1 cellular context compared by ENCODE assay signal in genomic region chr12:56189918-56190694, GRCh38.
TF ChIP-seq lines count a peak whose summit lies in the region.

No MANE protein-coding gene starts in this region.

TF ChIP-seq in GM12878, 131 proteins besides CTCF, POLR2A, EP300 and RAD21 (continues in another document):
- TF ChIP-seq GABPA (IDR thresholded peaks at IDR 0.05; ENCODE audit: low read depth) (peak; percentile 71; the same call in 1 of the 2 replicates), PAX5 (IDR thresholded peaks at IDR 0.05; ENCODE audit: borderline replicate concordance, low read depth, low read length) (no peak), TCF7 (IDR thresholded peaks at IDR 0.05; ENCODE audit: borderline replicate concordance) (peak; percentile 56; the same call in 1 of the 2 replicates), BCL11A (IDR thresholded peaks at IDR 0.05; ENCODE audit: low read depth, low read length) (0 out of 2 replicates have a peak, but pooled peaks have one; percentile 9), LARP7 (IDR thresholded peaks at IDR 0.05) (peak; percentile 53; the same call in 1 of the 2 replicates), SUZ12 (IDR thresholded peaks at IDR 0.05; ENCODE audit: unreplicated experiment) (no peak), YBX1 (IDR thresholded peaks at IDR 0.05) (no peak), PAX8 (IDR thresholded peaks at IDR 0.05) (no peak), NR2C1 (IDR thresholded peaks at IDR 0.05) (no peak), RFX5 (IDR thresholded peaks at IDR 0.05; ENCODE audit: low read depth, low read length) (no peak), NBN (IDR thresholded peaks at IDR 0.05) (peak; percentile 80), HCFC1 (IDR thresholded peaks at IDR 0.05; ENCODE audit: low read length) (peak; percentile 16; the same call in 1 of the 2 replicates), POU2F2 (IDR thresholded peaks at IDR 0.05; ENCODE audit: borderline replicate concordance, low read depth, low read length) (peak; percentile 49; the same call in 1 of the 3 replicates), SMC3 (IDR thresholded peaks at IDR 0.05; ENCODE audit: borderline replicate concordance, low read length) (no peak), E2F4 (IDR thresholded peaks at IDR 0.05; ENCODE audit: low read depth, low read length) (no peak), CBX5 (IDR thresholded peaks at IDR 0.05; ENCODE audit: low read depth) (0 out of 2 replicates have a peak, but pooled peaks have one; percentile 14), KAT2A (conservative IDR thresholded peaks at IDR 0.05; ENCODE audit: control insufficient read depth, low read depth, low read length) (no peak), NRF1 (conservative IDR thresholded peaks at IDR 0.05; ENCODE audit: low read depth, low read length) (no peak), RCOR1 (conservative IDR thresholded peaks at IDR 0.05; ENCODE audit: low read depth, low read length) (no peak), ZZZ3 (IDR thresholded peaks at IDR 0.05; ENCODE audit: control insufficient read depth, insufficient read length, low read depth) (no peak), CBX3 (IDR thresholded peaks at IDR 0.05; ENCODE audit: borderline replicate concordance, low read depth) (no peak), RBBP5 (conservative IDR thresholded peaks at IDR 0.05) (no peak), CBFB (IDR thresholded peaks at IDR 0.05; ENCODE audit: low read depth) (peak; percentile 91), HDAC2 (IDR thresholded peaks at IDR 0.05) (no peak), DPF2 (IDR thresholded peaks at IDR 0.05) (no peak), SUPT20H (IDR thresholded peaks at IDR 0.05; ENCODE audit: borderline replicate concordance, control insufficient read depth, low read depth, low read length) (no peak), PKNOX1 (IDR thresholded peaks at IDR 0.05) (no peak), ZNF24 (IDR thresholded peaks at IDR 0.05) (peak; percentile 94), ZBTB33 (IDR thresholded peaks at IDR 0.05) (no peak), JUNB (IDR thresholded peaks at IDR 0.05) (no peak), POLR2AphosphoS2 (IDR thresholded peaks at IDR 0.05; ENCODE audit: low read depth, low read length) (no peak), MTA3 (IDR thresholded peaks at IDR 0.05; ENCODE audit: borderline replicate concordance, low read length) (no peak), FOXM1 (IDR thresholded peaks at IDR 0.05; ENCODE audit: low read depth, low read length) (no peak), HDGF (IDR thresholded peaks at IDR 0.05) (peak; percentile 13; the same call in 1 of the 2 replicates), KDM1A (IDR thresholded peaks at IDR 0.05; ENCODE audit: borderline replicate concordance) (no peak), NFYA (IDR thresholded peaks at IDR 0.05; ENCODE audit: borderline replicate concordance, low read depth, low read length) (no peak), NR2F1 (conservative IDR thresholded peaks at IDR 0.05) (no peak), RAD51 (IDR thresholded peaks at IDR 0.05) (no peak), BMI1 (IDR thresholded peaks at IDR 0.05; ENCODE audit: borderline replicate concordance) (no peak), ZNF217 (IDR thresholded peaks at IDR 0.05) (0 out of 2 replicates have a peak, but pooled peaks have one; percentile 57), ETV6 (conservative IDR thresholded peaks at IDR 0.05 in 1 of 2, IDR thresholded peaks at IDR 0.05 in 1 of 2; ENCODE audit: borderline replicate concordance in 1 of 2, low read depth in 1 of 2) (no peak), ZNF622 (IDR thresholded peaks at IDR 0.05) (no peak), STAT1 (conservative IDR thresholded peaks at IDR 0.05) (no peak), KLF5 (IDR thresholded peaks at IDR 0.05; ENCODE audit: partially characterized antibody) (no peak), MEF2B (IDR thresholded peaks at IDR 0.05; ENCODE audit: partially characterized antibody, poor library complexity, severe bottlenecking) (no peak), TBL1XR1 (IDR thresholded peaks at IDR 0.05; ENCODE audit: low read depth, low read length) (peak; percentile 72; the same call in 1 of the 2 replicates), TCF3 (IDR thresholded peaks at IDR 0.05; ENCODE audit: borderline replicate concordance, insufficient read depth, low read depth, low read length) (0 out of 2 replicates have a peak, but pooled peaks have one; percentile 18), YY1 (IDR thresholded peaks at IDR 0.05; ENCODE audit: low read depth, low read length) (0 out of 2 replicates have a peak, but pooled peaks have one; percentile 39), POLR2AphosphoS5 (IDR thresholded peaks at IDR 0.05; ENCODE audit: low read length) (peak; percentile 60; the same call in 1 of the 2 replicates), RB1 (IDR thresholded peaks at IDR 0.05; ENCODE audit: borderline replicate concordance) (peak; percentile 91; the same call in 1 of the 2 replicates), IRF4 (IDR thresholded peaks at IDR 0.05; ENCODE audit: low read depth, low read length) (peak; percentile 37; the same call in 1 of the 2 replicates), SMAD1 (IDR thresholded peaks at IDR 0.05; ENCODE audit: low read depth, partially characterized antibody) (no peak), SRF (IDR thresholded peaks at IDR 0.05; ENCODE audit: low read depth in 2 of 2, low read length in 2 of 2) (no peak)
- TF ChIP-seq, protein P1, sequence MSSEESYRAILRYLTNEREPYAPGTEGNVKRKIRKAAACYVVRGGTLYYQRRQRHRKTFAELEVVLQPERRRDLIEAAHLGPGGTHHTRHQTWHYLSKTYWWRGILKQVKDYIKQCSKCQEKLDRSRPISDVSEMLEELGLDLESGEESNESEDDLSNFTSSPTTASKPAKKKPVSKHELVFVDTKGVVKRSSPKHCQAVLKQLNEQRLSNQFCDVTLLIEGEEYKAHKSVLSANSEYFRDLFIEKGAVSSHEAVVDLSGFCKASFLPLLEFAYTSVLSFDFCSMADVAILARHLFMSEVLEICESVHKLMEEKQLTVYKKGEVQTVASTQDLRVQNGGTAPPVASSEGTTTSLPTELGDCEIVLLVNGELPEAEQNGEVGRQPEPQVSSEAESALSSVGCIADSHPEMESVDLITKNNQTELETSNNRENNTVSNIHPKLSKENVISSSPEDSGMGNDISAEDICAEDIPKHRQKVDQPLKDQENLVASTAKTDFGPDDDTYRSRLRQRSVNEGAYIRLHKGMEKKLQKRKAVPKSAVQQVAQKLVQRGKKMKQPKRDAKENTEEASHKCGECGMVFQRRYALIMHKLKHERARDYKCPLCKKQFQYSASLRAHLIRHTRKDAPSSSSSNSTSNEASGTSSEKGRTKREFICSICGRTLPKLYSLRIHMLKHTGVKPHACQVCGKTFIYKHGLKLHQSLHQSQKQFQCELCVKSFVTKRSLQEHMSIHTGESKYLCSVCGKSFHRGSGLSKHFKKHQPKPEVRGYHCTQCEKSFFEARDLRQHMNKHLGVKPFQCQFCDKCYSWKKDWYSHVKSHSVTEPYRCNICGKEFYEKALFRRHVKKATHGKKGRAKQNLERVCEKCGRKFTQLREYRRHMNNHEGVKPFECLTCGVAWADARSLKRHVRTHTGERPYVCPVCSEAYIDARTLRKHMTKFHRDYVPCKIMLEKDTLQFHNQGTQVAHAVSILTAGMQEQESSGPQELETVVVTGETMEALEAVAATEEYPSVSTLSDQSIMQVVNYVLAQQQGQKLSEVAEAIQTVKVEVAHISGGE (CRISPR knock-in tag; IDR thresholded peaks at IDR 0.05) = no peak
- TF ChIP-seq, protein P2, sequence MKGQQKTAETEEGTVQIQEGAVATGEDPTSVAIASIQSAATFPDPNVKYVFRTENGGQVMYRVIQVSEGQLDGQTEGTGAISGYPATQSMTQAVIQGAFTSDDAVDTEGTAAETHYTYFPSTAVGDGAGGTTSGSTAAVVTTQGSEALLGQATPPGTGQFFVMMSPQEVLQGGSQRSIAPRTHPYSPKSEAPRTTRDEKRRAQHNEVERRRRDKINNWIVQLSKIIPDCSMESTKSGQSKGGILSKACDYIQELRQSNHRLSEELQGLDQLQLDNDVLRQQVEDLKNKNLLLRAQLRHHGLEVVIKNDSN (IDR thresholded peaks at IDR 0.05; ENCODE audit: borderline replicate concordance, extremely low read length, insufficient read depth, low read depth, low read length) = no peak
- TF ChIP-seq, protein P3, sequence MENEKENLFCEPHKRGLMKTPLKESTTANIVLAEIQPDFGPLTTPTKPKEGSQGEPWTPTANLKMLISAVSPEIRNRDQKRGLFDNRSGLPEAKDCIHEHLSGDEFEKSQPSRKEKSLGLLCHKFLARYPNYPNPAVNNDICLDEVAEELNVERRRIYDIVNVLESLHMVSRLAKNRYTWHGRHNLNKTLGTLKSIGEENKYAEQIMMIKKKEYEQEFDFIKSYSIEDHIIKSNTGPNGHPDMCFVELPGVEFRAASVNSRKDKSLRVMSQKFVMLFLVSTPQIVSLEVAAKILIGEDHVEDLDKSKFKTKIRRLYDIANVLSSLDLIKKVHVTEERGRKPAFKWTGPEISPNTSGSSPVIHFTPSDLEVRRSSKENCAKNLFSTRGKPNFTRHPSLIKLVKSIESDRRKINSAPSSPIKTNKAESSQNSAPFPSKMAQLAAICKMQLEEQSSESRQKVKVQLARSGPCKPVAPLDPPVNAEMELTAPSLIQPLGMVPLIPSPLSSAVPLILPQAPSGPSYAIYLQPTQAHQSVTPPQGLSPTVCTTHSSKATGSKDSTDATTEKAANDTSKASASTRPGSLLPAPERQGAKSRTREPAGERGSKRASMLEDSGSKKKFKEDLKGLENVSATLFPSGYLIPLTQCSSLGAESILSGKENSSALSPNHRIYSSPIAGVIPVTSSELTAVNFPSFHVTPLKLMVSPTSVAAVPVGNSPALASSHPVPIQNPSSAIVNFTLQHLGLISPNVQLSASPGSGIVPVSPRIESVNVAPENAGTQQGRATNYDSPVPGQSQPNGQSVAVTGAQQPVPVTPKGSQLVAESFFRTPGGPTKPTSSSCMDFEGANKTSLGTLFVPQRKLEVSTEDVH (IDR thresholded peaks at IDR 0.05; ENCODE audit: low read depth, partially characterized antibody) = no peak
- TF ChIP-seq, protein P4, sequence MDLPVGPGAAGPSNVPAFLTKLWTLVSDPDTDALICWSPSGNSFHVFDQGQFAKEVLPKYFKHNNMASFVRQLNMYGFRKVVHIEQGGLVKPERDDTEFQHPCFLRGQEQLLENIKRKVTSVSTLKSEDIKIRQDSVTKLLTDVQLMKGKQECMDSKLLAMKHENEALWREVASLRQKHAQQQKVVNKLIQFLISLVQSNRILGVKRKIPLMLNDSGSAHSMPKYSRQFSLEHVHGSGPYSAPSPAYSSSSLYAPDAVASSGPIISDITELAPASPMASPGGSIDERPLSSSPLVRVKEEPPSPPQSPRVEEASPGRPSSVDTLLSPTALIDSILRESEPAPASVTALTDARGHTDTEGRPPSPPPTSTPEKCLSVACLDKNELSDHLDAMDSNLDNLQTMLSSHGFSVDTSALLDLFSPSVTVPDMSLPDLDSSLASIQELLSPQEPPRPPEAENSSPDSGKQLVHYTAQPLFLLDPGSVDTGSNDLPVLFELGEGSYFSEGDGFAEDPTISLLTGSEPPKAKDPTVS (IDR thresholded peaks at IDR 0.05; ENCODE audit: low read depth, low read length) = no peak
- TF ChIP-seq, protein P5, sequence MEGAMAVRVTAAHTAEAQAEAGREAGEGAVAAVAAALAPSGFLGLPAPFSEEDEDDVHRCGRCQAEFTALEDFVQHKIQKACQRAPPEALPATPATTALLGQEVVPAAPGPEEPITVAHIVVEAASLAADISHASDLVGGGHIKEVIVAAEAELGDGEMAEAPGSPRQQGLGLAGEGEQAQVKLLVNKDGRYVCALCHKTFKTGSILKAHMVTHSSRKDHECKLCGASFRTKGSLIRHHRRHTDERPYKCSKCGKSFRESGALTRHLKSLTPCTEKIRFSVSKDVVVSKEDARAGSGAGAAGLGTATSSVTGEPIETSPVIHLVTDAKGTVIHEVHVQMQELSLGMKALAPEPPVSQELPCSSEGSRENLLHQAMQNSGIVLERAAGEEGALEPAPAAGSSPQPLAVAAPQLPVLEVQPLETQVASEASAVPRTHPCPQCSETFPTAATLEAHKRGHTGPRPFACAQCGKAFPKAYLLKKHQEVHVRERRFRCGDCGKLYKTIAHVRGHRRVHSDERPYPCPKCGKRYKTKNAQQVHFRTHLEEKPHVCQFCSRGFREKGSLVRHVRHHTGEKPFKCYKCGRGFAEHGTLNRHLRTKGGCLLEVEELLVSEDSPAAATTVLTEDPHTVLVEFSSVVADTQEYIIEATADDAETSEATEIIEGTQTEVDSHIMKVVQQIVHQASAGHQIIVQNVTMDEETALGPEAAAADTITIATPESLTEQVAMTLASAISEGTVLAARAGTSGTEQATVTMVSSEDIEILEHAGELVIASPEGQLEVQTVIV (IDR thresholded peaks at IDR 0.05; ENCODE audit: borderline replicate concordance, partially characterized antibody) = no peak
